Comparison of ENCODE assay signal across 8 cellular contexts in genomic region chr10:74151879-74152722, GRCh38. TPM values are rescaled to one million over a fixed set of nuclear protein-coding genes. Genes with fewer than 3 reads are reported as not detected.
DNase-seq lines count a peak whose midpoint lies in the region; ATAC-seq and TF ChIP-seq lines count a peak whose summit lies in the region.

No MANE protein-coding gene starts in this region.

- POLR2A ChIA-PET in CD4-positive, alpha-beta T cell (lab: Charles Lee) = interaction anchor here (1.6 to 2.9 kb wide), 8 partner anchors 13 to 1058 kb away, joined by 7 to 58 read pairs (median 16); partner anchors contain the start of gene VDAC2

- no peak for TF ChIP-seq CTCF in CD4-positive, alpha-beta T cell (IDR thresholded peaks at IDR 0.05)
- no peak for TF ChIP-seq CTCF in nephron (IDR thresholded peaks at IDR 0.05; ENCODE audit: unreplicated experiment in 3 of 3)

- H3K4me1 ChIP-seq in effector memory CD4-positive, alpha-beta T cell (ENCODE audit: control insufficient read depth, insufficient read depth, low read length, poor library complexity, severe bottlenecking) = peaks cover 17% of the 10 kb centered on the region

- peaks cover 45% of the 10 kb centered on the region for H3K4me1 Mint-ChIP-seq in CD4-positive, alpha-beta T cell (ENCODE audit: low read depth)
- H3K4me1 Mint-ChIP-seq in nephron = peaks cover 39% of the 10 kb centered on the region

- no peaks in the 10 kb centered on the region for H3K27me3 ChIP-seq in CD4-positive, alpha-beta T cell (ENCODE audit: control insufficient read depth, insufficient read depth, low read length)
- no peaks in the 10 kb centered on the region for H3K27me3 ChIP-seq in effector memory CD4-positive, alpha-beta T cell (replicated peaks; ENCODE audit: control insufficient read depth, insufficient read depth, low read length, poor library complexity, severe bottlenecking)

- peak overlapping the region; percentile 14 for H3K4me3 Mint-ChIP-seq in CD4-positive, alpha-beta T cell
- no peak overlapping the region for H3K4me3 Mint-ChIP-seq in nephron

- ATAC-seq in CD4-positive, alpha-beta T cell (ENCODE audit: poor library complexity) = no peak
- ATAC-seq in GM18861 (IDR thresholded peaks at IDR 0.05; ENCODE audit: unreplicated experiment) = no peak
- ATAC-seq in HG03520 (IDR thresholded peaks at IDR 0.05; ENCODE audit: unreplicated experiment) = no peak

- H3K4me3 ChIP-seq in Jurkat, Clone E6-1 (ENCODE audit: low read length) = peak overlapping the region; percentile 83
- H3K4me3 ChIP-seq in effector memory CD4-positive, alpha-beta T cell (ENCODE audit: insufficient read depth, low read depth, low read length, poor library complexity, severe bottlenecking) = peak overlapping the region; percentile 91

- peaks cover 8% of the 10 kb centered on the region for H3K36me3 Mint-ChIP-seq in CD4-positive, alpha-beta T cell (ENCODE audit: low read depth)
- peaks cover 5% of the 10 kb centered on the region for H3K36me3 Mint-ChIP-seq in nephron (ENCODE audit: low read depth)

- H3K9me3 ChIP-seq in CD4-positive, alpha-beta T cell (ENCODE audit: control insufficient read depth, low read length) = no peaks in the 10 kb centered on the region
- H3K9me3 ChIP-seq in effector memory CD4-positive, alpha-beta T cell (ENCODE audit: control insufficient read depth, low read length) = no peaks in the 10 kb centered on the region

- no peaks in the 10 kb centered on the region for H3K27me3 Mint-ChIP-seq in CD4-positive, alpha-beta T cell
- no peaks in the 10 kb centered on the region for H3K27me3 Mint-ChIP-seq in nephron (ENCODE audit: low read depth)

- DNase-seq in CD4-positive, alpha-beta T cell = no peak
- DNase-seq in Jurkat, Clone E6-1 (ENCODE audit: low read depth, low spot score) = no peak
- DNase-seq in effector memory CD4-positive, alpha-beta T cell = no peak
- DNase-seq in C1 segment of cervical spinal cord (lab: John Stamatoyannopoulos, UW) (no peak), DMS114 treated with DMSO at 0.1 percent for 48 hours (lab: John Stamatoyannopoulos, UW; ENCODE audit: unreplicated experiment) (no peak)

- H3K27ac Mint-ChIP-seq in CD4-positive, alpha-beta T cell = peak overlapping the region; percentile 70
- peak overlapping the region in 2 of 3 experiments; percentile 30 to 45 for H3K27ac Mint-ChIP-seq in nephron

- no peak overlapping the region for H3K27ac ChIP-seq in CD4-positive, alpha-beta T cell (ENCODE audit: low read depth, low read length)
- peak overlapping the region; percentile 89 for H3K27ac ChIP-seq in effector memory CD4-positive, alpha-beta T cell (ENCODE audit: insufficient read depth, low read length, poor library complexity, severe bottlenecking)

- CTCF ChIA-PET in CD4-positive, alpha-beta T cell (lab: Charles Lee) = interaction anchor here (0.5 to 2.0 kb wide), 8 partner anchors 17 to 1073 kb away, joined by 3 to 11 read pairs (median 4); no protein-coding TSS in a partner anchor

- intact Hi-C loops in CD4-positive, alpha-beta T cell (cut with DNase I, micrococcal nuclease) = loop anchor here (1.0 to 10.0 kb wide), 12 partner anchors 24 to 1080 kb away; partner anchors contain the start of genes CAMK2G (in 1 of the 2), CHCHD1 (in 1 of the 2), KAT6B (in 1 of the 2) and SAMD8 (in 1 of the 2)

- H3K9me3 Mint-ChIP-seq in CD4-positive, alpha-beta T cell = no peaks in the 10 kb centered on the region
- no peaks in the 10 kb centered on the region for H3K9me3 Mint-ChIP-seq in nephron

- H3K36me3 ChIP-seq in effector memory CD4-positive, alpha-beta T cell (ENCODE audit: control insufficient read depth, insufficient read depth, low read length) = no peaks in the 10 kb centered on the region

RNA-seq across cellular contexts. Expression of gene ADK, which starts 1.1 kb away (rescaled TPM):
- 10 to 100 TPM; 15.3 to 17.6 TPM for total RNA-seq in CD4-positive, alpha-beta T cell
- 22.0 TPM for polyA plus RNA-seq in Jurkat, Clone E6-1 (2012; ENCODE audit: insufficient read depth, insufficient read length)

RNA-seq across cellular contexts. Expression of gene AP3M1, which starts 1.5 kb away (rescaled TPM):
- 10 to 100 TPM; 14.8 to 17.6 TPM for total RNA-seq in CD4-positive, alpha-beta T cell
- 41.1 TPM for polyA plus RNA-seq in Jurkat, Clone E6-1 (2012; ENCODE audit: insufficient read depth, insufficient read length)
